In genomic region chr18:38033282-38033681, GRCh38 we compare ENCODE assay signal across 22 cellular contexts.
DNase-seq lines count a peak whose midpoint lies in the region; ATAC-seq, FAIRE-seq and TF ChIP-seq lines count a peak whose summit lies in the region.
"Had no signal": no experiment of that assay in that cellular context is flagged by ENCODE, and none has a peak within 500 bp of the region (broad histone marks: within the 10 kb centered on the region; RNA-seq: fewer than 3 reads in every experiment).

No MANE protein-coding gene starts in this region.

- H3K9me1 ChIP-seq in keratinocyte (ENCODE audit: control insufficient read depth, extremely low read depth, insufficient read depth, low read length), result no peaks in the 10 kb centered on the region

- no peaks in the 10 kb centered on the region for H4K20me1 ChIP-seq in keratinocyte (ENCODE audit: control insufficient read depth, extremely low read depth, insufficient read depth, low read length)

- H3K36me3 ChIP-seq in keratinocyte (ENCODE audit: control insufficient read depth in 2 of 2, extremely low read depth in 1 of 2, insufficient read depth in 2 of 2, low read length in 2 of 2) (no peaks in the 10 kb centered on the region), suprapubic skin (no peaks in the 10 kb centered on the region)

- in situ Hi-C loops in ACHN (cut with HindIII; ENCODE audit: low pct_ligation_motif_present, low pct_unique_long_range_greater_than_20kb, low sequenced_read_pairs), result no loop called here

- no peaks in the 10 kb centered on the region for H3K27me3 ChIP-seq in keratinocyte (ENCODE audit: control insufficient read depth, extremely low read depth, insufficient read depth, low read length)
- H3K27me3 ChIP-seq in suprapubic skin, result no peaks in the 10 kb centered on the region

- H3K27ac ChIP-seq in keratinocyte (ENCODE audit: control insufficient read depth, insufficient read depth, low read length) (peak overlapping the region; percentile 42), suprapubic skin (no peak overlapping the region)

- FAIRE-seq in RCC 7860 (lab: Jason Lieb, UNC), result peak; percentile 76
- FAIRE-seq in keratinocyte (lab: Jason Lieb, UNC), result peak; percentile 91
- FAIRE-seq: A204.1, HepG2, K562 had no signal

- H2AFZ ChIP-seq in keratinocyte (ENCODE audit: control insufficient read depth, low read length), result no peak overlapping the region

- no peak overlapping the region for H3K9ac ChIP-seq in keratinocyte (ENCODE audit: control insufficient read depth, extremely low read depth, insufficient read depth, low read length)

- DNase-seq in ACHN (peak; percentile 47), RCC 7860 (ENCODE audit: low spot score) (peak; percentile 35), epithelial cell of esophagus (ENCODE audit: low read depth) (peak; percentile 70), keratinocyte (ENCODE audit: low read depth, low spot score) (no peak), NCI-H345 treated with DMSO at 0.1 percent for 48 hours (lab: John Stamatoyannopoulos, UW; ENCODE audit: unreplicated experiment) (no peak), DMS153 treated with DMSO at 0.1 percent for 48 hours (lab: John Stamatoyannopoulos, UW; ENCODE audit: unreplicated experiment) (no peak), suprapubic skin (ENCODE audit: low spot score in 2 of 2) (no peak)
- DNase-seq: DMS79 treated with DMSO at 0.1 percent for 48 hours, NCI-H1105, NCI-H146, NCI-H2029 treated with DMSO at 0.1 percent for 48 hours, NCI-H2171, NCI-H446, NCI-H526, OCI-M1, RPMI8226, SIG-M5 had no signal

- no peaks in the 10 kb centered on the region for H3K9me3 ChIP-seq in keratinocyte (ENCODE audit: control insufficient read depth, low read depth, low read length)
- no peaks in the 10 kb centered on the region for H3K9me3 ChIP-seq in suprapubic skin

- no peak for ATAC-seq in HG02852 (IDR thresholded peaks at IDR 0.05; ENCODE audit: unreplicated experiment)
- ATAC-seq: HepG2, K562, SK-N-SH treated with all-trans-retinoic acid at 6 μM for 48 hours had no signal

- no peak for TF ChIP-seq POLR2A in suprapubic skin (IDR thresholded peaks at IDR 0.05)

- H3K4me1 ChIP-seq in keratinocyte (ENCODE audit: control insufficient read depth, extremely low read depth, insufficient read depth, low read length) (peaks cover 14% of the 10 kb centered on the region), suprapubic skin (no peaks in the 10 kb centered on the region)

- peak overlapping the region; percentile 30 for H3K4me2 ChIP-seq in keratinocyte (ENCODE audit: control insufficient read depth, extremely low read depth, insufficient read depth, low read depth, low read length)

- 87% methylated on average over 3 of the region's 3 CpGs for WGBS in suprapubic skin

- H3K4me3 ChIP-seq in epithelial cell of esophagus (ENCODE audit: low read length), result no peak overlapping the region
- no peak overlapping the region for H3K4me3 ChIP-seq in keratinocyte (ENCODE audit: control insufficient read depth in 2 of 3, extremely low read depth in 1 of 3, insufficient read depth in 2 of 3, low read depth in 1 of 3, low read length in 3 of 3)
- H3K4me3 ChIP-seq in suprapubic skin, result no peak overlapping the region
- H3K4me3 ChIP-seq: K562 had no signal

- no peak for TF ChIP-seq CTCF in epithelial cell of esophagus (IDR thresholded peaks at IDR 0.05; ENCODE audit: insufficient read depth, low read depth, low read length, missing control alignments)
- TF ChIP-seq CTCF in keratinocyte (optimal IDR thresholded peaks at IDR 0.05 in 1 of 3, IDR thresholded peaks at IDR 0.05 in 1 of 3, conservative IDR thresholded peaks at IDR 0.05 in 1 of 3; ENCODE audit: extremely low read depth in 1 of 3, insufficient read depth in 2 of 3, low read length in 3 of 3), result no peak
- TF ChIP-seq CTCF in suprapubic skin (IDR thresholded peaks at IDR 0.05), result no peak

- TF ChIP-seq EP300 in suprapubic skin (IDR thresholded peaks at IDR 0.05), result no peak

- H3K79me2 ChIP-seq in keratinocyte (ENCODE audit: control insufficient read depth, insufficient read depth, low read length), result no peaks in the 10 kb centered on the region

- dilution Hi-C loops in keratinocyte (cut with MboI; ENCODE audit: extremely low pct_ligation_motif_present, low sequenced_read_pairs), result no loop called here

Comparison
In these comparisons a context has a peak if more than half of its experiments do, and no peak if none do; other contexts are left out.
1. DNase-seq: peak in ACHN (single experiment), RCC 7860 (single experiment) and epithelial cell of esophagus (single experiment); none in keratinocyte (single experiment), NCI-H345 treated with DMSO at 0.1 percent for 48 hours (single experiment), DMS153 treated with DMSO at 0.1 percent for 48 hours (single experiment) and suprapubic skin (0 of 2).